ENCODE assay signal across 10 cellular contexts in the genomic region with DNA sequence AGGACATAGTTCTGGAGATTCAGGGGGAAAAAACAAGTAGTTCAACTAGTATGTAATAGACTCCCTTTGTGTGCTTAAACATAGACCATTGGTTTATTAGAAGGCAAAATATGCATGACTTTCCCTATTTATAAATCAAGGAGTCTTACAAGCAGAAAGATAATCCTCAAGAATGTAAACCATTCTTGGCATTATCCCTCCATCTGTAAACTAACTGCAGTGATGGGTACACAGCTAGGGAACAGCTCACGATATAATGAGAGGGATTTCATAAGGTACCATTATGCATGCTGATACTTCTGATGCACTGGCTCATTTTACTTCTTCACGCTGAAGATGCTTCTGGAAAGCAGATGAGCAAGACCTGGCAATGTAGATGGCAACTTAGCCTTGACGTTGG. TPM values are rescaled to one million over a fixed set of nuclear protein-coding genes. Genes with fewer than 3 reads are reported as not detected.
DNase-seq lines count a peak whose midpoint lies in the region; ATAC-seq and TF ChIP-seq lines count a peak whose summit lies in the region.
"Had no signal": no experiment of that assay in that cellular context is flagged by ENCODE, and none has a peak within 500 bp of the region (broad histone marks: within the 10 kb centered on the region; RNA-seq: fewer than 3 reads in every experiment).

No MANE protein-coding gene starts in this region.

- POLR2A ChIA-PET in Panc1 (lab: Charles Lee) = interaction anchor here (0.5 kb wide), 1 partner anchor 349 kb away, joined by 5 read pairs; a partner anchor contains a TSS

- no peak for ATAC-seq in Panc1

- TF ChIP-seq CTCF in Panc1 (IDR thresholded peaks at IDR 0.05) = no peak
- TF ChIP-seq CTCF in esophagus muscularis mucosa (IDR thresholded peaks at IDR 0.05) = no peak

- DNase-seq in DMS53 (lab: John Stamatoyannopoulos, UW) = peak; percentile 48
- DNase-seq in DMS53 treated with DMSO at 0.1 percent for 48 hours (lab: John Stamatoyannopoulos, UW; ENCODE audit: unreplicated experiment) = no peak
- DNase-seq in Panc1 (ENCODE audit: low read depth, low spot score) = no peak
- DNase-seq in esophagus muscularis mucosa (ENCODE audit: extremely low spot score) = no peak
- peak; percentile 5 for DNase-seq in skeletal muscle cell (ENCODE audit: low read depth)
- no peak for DNase-seq in DMS 273 treated with DMSO at 0.1 percent for 48 hours (lab: John Stamatoyannopoulos, UW)
- no peak for DNase-seq in NCI-H2107 (lab: John Stamatoyannopoulos, UW)
- DNase-seq in NCI-H1092 treated with DMSO at 0.1 percent for 48 hours (lab: John Stamatoyannopoulos, UW) = no peak
- DNase-seq: cortex of kidney, retina had no signal

- H3K4me1 ChIP-seq in Panc1 (ENCODE audit: control insufficient read depth, insufficient read depth, low read length) (peaks cover 19% of the 10 kb centered on the region), esophagus muscularis mucosa (peaks cover 25 to 47% (median 46%) of the 10 kb centered on the region in 4 donors)

- in situ Hi-C loops in Panc1 (cut with HindIII; ENCODE audit: low pct_unique_long_range_greater_than_20kb, low sequenced_read_pairs) = no loop called here

- H3K36me3 ChIP-seq in Panc1 (ENCODE audit: control insufficient read depth, insufficient read depth, low read length) (no peaks in the 10 kb centered on the region; the same call in 1 of the 2 replicates), esophagus muscularis mucosa (peaks cover 0 to 11% (median 0%) of the 10 kb centered on the region in 4 donors)

- no peaks in the 10 kb centered on the region for H3K9me3 ChIP-seq in Panc1 (ENCODE audit: control insufficient read depth, insufficient read depth, low read depth, low read length)
- no peaks in the 10 kb centered on the region for H3K9me3 ChIP-seq in esophagus muscularis mucosa

- 23% methylated on average over 3 of the region's 3 CpGs for whole genome bisulfite sequencing in esophagus muscularis mucosa

- CTCF ChIA-PET in Panc1 (lab: Charles Lee) = no interaction called here

- H3K27me3 ChIP-seq in Panc1 (ENCODE audit: control insufficient read depth, insufficient read depth, low read length) (peaks cover 7% of the 10 kb centered on the region; the same call in 1 of the 2 replicates), esophagus muscularis mucosa (no peaks in the 10 kb centered on the region)

- H3K27ac ChIP-seq in Panc1 (ENCODE audit: low read length) = peak overlapping the region; percentile 100
- H3K27ac ChIP-seq in esophagus muscularis mucosa (replicated peaks in 1 of 4) = peak overlapping the region; percentile 93 to 96 (median 94)

- no peak for TF ChIP-seq POLR2A in esophagus muscularis mucosa (IDR thresholded peaks at IDR 0.05; ENCODE audit: low read depth)

- no TSS peak for BruUV-seq in Panc1 (replicated peaks; lab: Mats Ljungman, UMichigan)

- H3K4me3 ChIP-seq in Panc1 (ENCODE audit: low read depth in 2 of 2, low read length in 2 of 2) = peak overlapping the region; percentile 92 to 99
- peak overlapping the region; percentile 63 to 87 (median 80) for H3K4me3 ChIP-seq in esophagus muscularis mucosa
- peak overlapping the region; percentile 89 for H3K4me3 ChIP-seq in skeletal muscle cell (ENCODE audit: low read depth, low read length)

- no peak for TF ChIP-seq EP300 in esophagus muscularis mucosa (IDR thresholded peaks at IDR 0.05)

- intact Hi-C loops in Panc1 (cut with micrococcal nuclease; ENCODE audit: unreplicated experiment) (no loop called here), esophagus muscularis mucosa (cut with DNase I) (loop anchor here (5.0 kb wide), 2 partner anchors 146 to 351 kb away; a partner anchor contains a TSS)

RNA-seq across cellular contexts. Expression of a gene that starts 0.9 kb away (rescaled TPM):
- total RNA-seq in Panc1 (2021; ENCODE audit: unreplicated experiment) (1.9 TPM), esophagus muscularis mucosa (under 1 TPM in 2 of 4 donors, not detected in 2; 0.33 to 0.45 TPM)
- 2.2 TPM for polyA plus RNA-seq in Panc1 (2012; ENCODE audit: insufficient read length)

RNA-seq across cellular contexts. Expression of a gene that starts 1.6 kb away (rescaled TPM):
- total RNA-seq in Panc1 (2021; ENCODE audit: unreplicated experiment) (82.0 TPM), esophagus muscularis mucosa (10 to 100 TPM; 39.7 to 55.6 (median 46.7) TPM)
- 52.9 TPM for polyA plus RNA-seq in Panc1 (2012; ENCODE audit: insufficient read length)

Comparison
In these comparisons a context has a peak if more than half of its experiments do, and no peak if none do; other contexts are left out.
1. DNase-seq: peak in DMS53 (single experiment) and skeletal muscle cell (single experiment); none in DMS53 treated with DMSO at 0.1 percent for 48 hours (single experiment), Panc1 (single experiment), esophagus muscularis mucosa (single experiment), DMS 273 treated with DMSO at 0.1 percent for 48 hours (single experiment), NCI-H2107 (single experiment) and NCI-H1092 treated with DMSO at 0.1 percent for 48 hours (single experiment).
2. Peak in every context shown above with its lines, with median percentiles within 50 percentile points of each other: H3K4me3 ChIP-seq.